Comparison of ENCODE assay signal across 8 cellular contexts in genomic region chr4:179867300-179867878, GRCh38.
DNase-seq lines count a peak whose midpoint lies in the region; ATAC-seq, FAIRE-seq and TF ChIP-seq lines count a peak whose summit lies in the region.

No MANE protein-coding gene starts in this region.

- ATAC-seq in HG02759 (IDR thresholded peaks at IDR 0.05; ENCODE audit: unreplicated experiment) = peak; percentile 100

- TF ChIP-seq CTCF in AG09309 (IDR thresholded peaks at IDR 0.05; ENCODE audit: control insufficient read depth, insufficient read depth, low read depth, low read length, missing control alignments) = peak; percentile 6
- TF ChIP-seq CTCF in WI38 (IDR thresholded peaks at IDR 0.05; ENCODE audit: low read depth, low read length) = peak; percentile 61

- H3K4me3 ChIP-seq in AG09309 (ENCODE audit: control insufficient read depth, low read depth, low read length) (no peak overlapping the region), WI38 (ENCODE audit: low read depth, low read length) (no peak overlapping the region)

- FAIRE-seq in GM12891 (lab: Jason Lieb, UNC) = peak; percentile 85

- TF ChIP-seq POLR2A in GM12891 (IDR thresholded peaks at IDR 0.05; ENCODE audit: low read depth, low read length) = no peak

- DNase-seq in AG09309 (ENCODE audit: low read depth) = no peak
- peak; percentile 26 for DNase-seq in GM12891 (ENCODE audit: insufficient read length, low spot score)
- DNase-seq in NAMALWA (ENCODE audit: low spot score) = peak; percentile 84
- DNase-seq in germinal center (ENCODE audit: low spot score) = peak; percentile 2
- DNase-seq in stimulated activated CD4-positive, alpha-beta T cell treated with anti-CD3 and anti-CD28 coated beads, TNF-alpha, amount 100 ng/mL, for 24 hours (ENCODE audit: low read depth in 3 of 3) = peak in 2 of 3 experiments; percentile 4 to 26
- no peak for DNase-seq in NCI-H2227 (lab: John Stamatoyannopoulos, UW; ENCODE audit: unreplicated experiment)

TF ChIP-seq in GM12891, 5 proteins besides CTCF, POLR2A, EP300 and RAD21:
- TF ChIP-seq PAX5 (IDR thresholded peaks at IDR 0.05; ENCODE audit: insufficient read depth, low read length, severe bottlenecking) (no peak), SPI1 (IDR thresholded peaks at IDR 0.05; ENCODE audit: low read depth, low read length) (no peak), TAF1 (IDR thresholded peaks at IDR 0.05; ENCODE audit: low read depth, low read length) (no peak), POU2F2 (IDR thresholded peaks at IDR 0.05; ENCODE audit: low read depth, low read length) (no peak), POLR2AphosphoS5 (IDR thresholded peaks at IDR 0.05; ENCODE audit: low read depth, low read length) (no peak)

Comparison
In these comparisons a context has a peak if more than half of its experiments do, and no peak if none do; other contexts are left out.
1. DNase-seq: peak in GM12891 (single experiment), NAMALWA (single experiment), germinal center (single experiment) and stimulated activated CD4-positive, alpha-beta T cell treated with anti-CD3 and anti-CD28 coated beads, TNF-alpha, amount 100 ng/mL, for 24 hours (2 of 3); none in AG09309 (single experiment) and NCI-H2227 (single experiment).